In the genomic region with DNA sequence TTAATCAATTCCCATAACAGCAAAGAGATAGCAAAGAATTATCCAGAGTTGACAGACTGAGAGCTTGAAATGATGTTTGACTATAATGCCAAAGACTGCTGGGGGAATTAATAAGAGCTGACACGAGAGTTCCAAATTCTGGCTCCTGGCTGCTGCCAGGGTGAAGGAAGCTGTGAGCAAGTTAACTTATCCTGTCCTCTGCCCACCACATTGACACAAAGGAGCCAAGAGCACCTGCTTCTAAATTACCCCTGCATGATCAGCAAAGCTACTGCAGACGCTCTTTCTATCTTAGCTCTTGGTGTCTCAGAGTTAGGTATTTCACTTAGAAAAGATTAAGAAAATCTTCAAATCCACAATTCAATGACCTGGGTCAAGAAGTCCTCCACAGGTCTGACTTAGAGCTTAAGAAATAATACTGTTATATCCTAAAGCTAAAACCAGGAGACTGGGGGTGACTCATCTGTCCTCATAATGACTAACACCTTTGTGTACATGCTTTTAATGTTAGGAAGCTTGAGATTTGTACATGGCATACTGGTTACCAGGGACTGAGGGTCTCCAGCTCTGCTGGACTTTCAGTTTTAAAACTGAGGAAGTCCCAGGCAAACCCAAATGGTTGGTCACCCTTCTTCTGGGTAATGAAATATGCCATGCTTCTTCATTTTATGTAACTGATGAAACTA, we compare ENCODE assay signal across 15 cellular contexts. TPM values are rescaled to one million over a fixed set of nuclear protein-coding genes. Genes with fewer than 3 reads are reported as not detected.
DNase-seq lines count a peak whose midpoint lies in the region; TF ChIP-seq lines count a peak whose summit lies in the region.
"Had no signal": no experiment of that assay in that cellular context is flagged by ENCODE, and none has a peak within 500 bp of the region (broad histone marks: within the 10 kb centered on the region; RNA-seq: fewer than 3 reads in every experiment).

No MANE protein-coding gene starts in this region.

- H3K4me1 ChIP-seq in PC-9 (replicated peaks; ENCODE audit: insufficient read depth) (peaks cover 54% of the 10 kb centered on the region), smooth muscle cell (ENCODE audit: low read depth) (peaks cover 21% of the 10 kb centered on the region), Peyer's patch (no peaks in the 10 kb centered on the region)
- H3K4me1 ChIP-seq: prostate gland had no signal

- CTCF ChIA-PET in PC-9 (lab: Charles Lee) = interaction anchor here (0.5 to 1.5 kb wide), 3 partner anchors 13 to 63 kb away, joined by 4 to 5 read pairs (median 5); a partner anchor contains a TSS

- intact Hi-C loops in PC-9 (cut with micrococcal nuclease; ENCODE audit: unreplicated experiment) = no loop called here

- no peaks in the 10 kb centered on the region for H3K79me2 ChIP-seq in PC-9 (ENCODE audit: low read depth)
- no peaks in the 10 kb centered on the region for H3K79me2 ChIP-seq in smooth muscle cell (ENCODE audit: low read depth)

- H3K9me3 ChIP-seq in PC-9 (ENCODE audit: insufficient read depth, low read depth) = no peaks in the 10 kb centered on the region
- no peaks in the 10 kb centered on the region for H3K9me3 ChIP-seq in smooth muscle cell (replicated peaks; ENCODE audit: low read depth)
- H3K9me3 ChIP-seq in Peyer's patch = no peaks in the 10 kb centered on the region
- H3K9me3 ChIP-seq: prostate gland had no signal

- POLR2A ChIA-PET in PC-9 (lab: Charles Lee; ENCODE audit: unreplicated experiment) = interaction anchor here (0.5 to 0.9 kb wide), 5 partner anchors 13 to 1467 kb away, joined by 3 to 9 read pairs (median 4); a partner anchor contains a TSS

- H3F3A ChIP-seq in PC-9 (ENCODE audit: insufficient read depth, low read depth) (peaks cover 23% of the 10 kb centered on the region), smooth muscle cell (ENCODE audit: low read depth) (no peaks in the 10 kb centered on the region)

- no peaks in the 10 kb centered on the region for H3K36me3 ChIP-seq in PC-9 (ENCODE audit: low read depth)
- no peaks in the 10 kb centered on the region for H3K36me3 ChIP-seq in smooth muscle cell (ENCODE audit: low read depth)
- H3K36me3 ChIP-seq in Peyer's patch = no peaks in the 10 kb centered on the region
- H3K36me3 ChIP-seq: prostate gland had no signal

- H3K9me2 ChIP-seq in PC-9 (ENCODE audit: insufficient read depth) = no peaks in the 10 kb centered on the region

- H4K20me1 ChIP-seq in PC-9 (ENCODE audit: insufficient read depth) (no peaks in the 10 kb centered on the region), smooth muscle cell (ENCODE audit: low read depth) (no peaks in the 10 kb centered on the region)

- H3K27ac ChIP-seq in PC-9 (peak overlapping the region; percentile 11; the same call in 1 of the 2 replicates), smooth muscle cell (ENCODE audit: low read depth) (peak overlapping the region; percentile 68), Peyer's patch (no peak overlapping the region)
- H3K27ac ChIP-seq: prostate gland had no signal

- TF ChIP-seq CTCF in PC-9 (conservative IDR thresholded peaks at IDR 0.05) = no peak
- TF ChIP-seq CTCF in smooth muscle cell (IDR thresholded peaks at IDR 0.05; ENCODE audit: borderline replicate concordance, insufficient read depth, poor library complexity, severe bottlenecking) = no peak
- no peak for TF ChIP-seq CTCF in Peyer's patch (IDR thresholded peaks at IDR 0.05)

- WGBS in smooth muscle cell (ENCODE audit: low lambda C conversion rate) = 54% methylated on average over 2 of the region's 2 CpGs

- DNase-seq in NCI-H748 (lab: John Stamatoyannopoulos, UW; ENCODE audit: unreplicated experiment) (peak; percentile 19), NCI-H748 treated with DMSO at 0.1 percent for 48 hours (lab: John Stamatoyannopoulos, UW) (no peak), PC-9 (peak in 1 of 2 experiments; percentile 93), fibroblast of gingiva (ENCODE audit: low read depth) (peak; percentile 24), smooth muscle cell (lab: John Stamatoyannopoulos, UW; ENCODE audit: unreplicated experiment) (no peak), Peyer's patch (no peak), mesenteric fat pad (ENCODE audit: low spot score) (no peak)
- DNase-seq in activated CD4-positive, alpha-beta T cell treated with anti-CD3 and anti-CD28 coated beads, Interleukin-2, amount 50 U/mL, for 48 hours = no peak
- DNase-seq: 8988T; activated CD8-positive, alpha-beta T cell treated with anti-CD3 and anti-CD28 coated beads for 36 hours; DMS79 treated with DMSO at 0.1 percent for 48 hours; hippocampal formation; NCI-H1417 treated with DMSO at 0.1 percent for 48 hours; stimulated activated CD4-positive, alpha-beta T cell treated with anti-CD3 and anti-CD28 coated beads, Interleukin-4, amount 100 ng/mL, for 1 hour had no signal

- H3K4me3 ChIP-seq in PC-9 (peak overlapping the region; percentile 4; the same call in 1 of the 2 replicates), smooth muscle cell (no peak overlapping the region), Peyer's patch (no peak overlapping the region)
- H3K4me3 ChIP-seq: prostate gland had no signal

- H3K27me3 ChIP-seq in PC-9 (ENCODE audit: insufficient read depth, low read depth) (no peaks in the 10 kb centered on the region), smooth muscle cell (ENCODE audit: low read depth) (no peaks in the 10 kb centered on the region), Peyer's patch (no peaks in the 10 kb centered on the region)

- no peak for TF ChIP-seq POLR2A in Peyer's patch (IDR thresholded peaks at IDR 0.05)

- peak overlapping the region; percentile 53 for H3K4me2 ChIP-seq in PC-9
- peak overlapping the region; percentile 3 for H3K4me2 ChIP-seq in smooth muscle cell

- H2AFZ ChIP-seq in PC-9 (no peak overlapping the region), smooth muscle cell (ENCODE audit: low read depth) (no peak overlapping the region)

- BruUV-seq in PC-9 (replicated peaks; lab: Mats Ljungman, UMichigan) = no TSS peak

- no peak overlapping the region for H3K9ac ChIP-seq in smooth muscle cell (ENCODE audit: low read depth)

RNA-seq across cellular contexts. Expression of a gene that starts 13.2 kb away (rescaled TPM):
- 14.4 and 17.2 TPM in 2 replicates for total RNA-seq in PC-9 (2021)
- 1.4 and 1.6 TPM in 2 replicates for total RNA-seq in smooth muscle cell
- polyA plus RNA-seq in smooth muscle cell = 0.11 and 0.54 TPM in 2 replicates
- total RNA-seq in Peyer's patch = 10 to 100 TPM in 3 of 4 donors, 1 to 10 TPM in 1; 7.4 to 54.3 (median 31.2) TPM
- 0.80 TPM for total RNA-seq in mesenteric fat pad

RNA-seq across cellular contexts. Expression of a gene that starts 26.7 kb away (rescaled TPM):
- 33.2 and 33.5 TPM in 2 replicates for total RNA-seq in PC-9 (2021)
- 3.7 and 4.9 TPM in 2 replicates for total RNA-seq in smooth muscle cell
- 22.1 and 23.9 TPM in 2 replicates for polyA plus RNA-seq in smooth muscle cell
- total RNA-seq in Peyer's patch = 10 to 100 TPM in 3 of 4 donors, 1 to 10 TPM in 1; 5.0 to 34.5 (median 21.0) TPM
- total RNA-seq in mesenteric fat pad = 38.4 TPM

RNA-seq across cellular contexts. Expression of a gene that starts 52.0 kb away (rescaled TPM):
- total RNA-seq in PC-9 (2021) (not detected in 2 replicates), smooth muscle cell (0.04 TPM in 1 of 2 replicates, not detected in the other), Peyer's patch (not detected), mesenteric fat pad (0.29 TPM)
- 0.13 TPM in 1 of 2 replicates, not detected in the other for polyA plus RNA-seq in smooth muscle cell
- total RNA-seq: activated CD8-positive, alpha-beta T cell treated with anti-CD3 and anti-CD28 coated beads for 36 hours; prostate gland had no signal

Comparison
In these comparisons a context has a peak if more than half of its experiments do, and no peak if none do; other contexts are left out.
1. DNase-seq: peak in NCI-H748 (single experiment) and fibroblast of gingiva (single experiment); none in NCI-H748 treated with DMSO at 0.1 percent for 48 hours (single experiment), smooth muscle cell (single experiment), activated CD4-positive, alpha-beta T cell treated with anti-CD3 and anti-CD28 coated beads, Interleukin-2, amount 50 U/mL, for 48 hours (0 of 2), Peyer's patch (0 of 3) and mesenteric fat pad (single experiment).
2. H3K27ac ChIP-seq: peak in PC-9 (single experiment) and smooth muscle cell (single experiment); none in Peyer's patch (0 of 4).